In genomic region chr11:44825058-44825795, GRCh38 we compare ENCODE assay signal across 2 cellular contexts.
TF ChIP-seq lines count a peak whose summit lies in the region.

No MANE protein-coding gene starts in this region.

TF ChIP-seq in GM23338, 12 proteins besides CTCF, POLR2A, EP300 and RAD21:
- TF ChIP-seq ZNF462 (CRISPR knock-in tag; IDR thresholded peaks at IDR 0.05) (no peak), EZH2phosphoT487 (IDR thresholded peaks at IDR 0.05; ENCODE audit: unreplicated experiment) (no peak), ZNF331 (CRISPR knock-in tag; IDR thresholded peaks at IDR 0.05; ENCODE audit: low read depth) (no peak), EZH2 (IDR thresholded peaks at IDR 0.05; ENCODE audit: low read depth, unreplicated experiment) (no peak), STAT1 (IDR thresholded peaks at IDR 0.05; ENCODE audit: unreplicated experiment) (no peak), ZNF114 (CRISPR knock-in tag; IDR thresholded peaks at IDR 0.05) (no peak), ETS1 (IDR thresholded peaks at IDR 0.05) (no peak), REST (IDR thresholded peaks at IDR 0.05; ENCODE audit: unreplicated experiment) (no peak), NANOG (IDR thresholded peaks at IDR 0.05; ENCODE audit: borderline replicate concordance) (no peak), POLR2AphosphoS5 (IDR thresholded peaks at IDR 0.05; ENCODE audit: low read depth) (no peak), JUNB (IDR thresholded peaks at IDR 0.05; ENCODE audit: unreplicated experiment) (no peak), CREB1 (CRISPR knock-in tag; IDR thresholded peaks at IDR 0.05; ENCODE audit: low read depth) (no peak)

TF ChIP-seq in H1, 55 proteins besides CTCF, POLR2A, EP300 and RAD21:
- TF ChIP-seq SIRT6 (IDR thresholded peaks at IDR 0.05; ENCODE audit: low read length) (no peak), KDM1A (IDR thresholded peaks at IDR 0.05; ENCODE audit: borderline replicate concordance, low read length) (peak; percentile 74)
